In genomic region chr2:46870051-46870839, GRCh38 we compare ENCODE assay signal across 28 cellular contexts. TPM values are rescaled to one million over a fixed set of nuclear protein-coding genes. Genes with fewer than 3 reads are reported as not detected.
DNase-seq lines count a peak whose midpoint lies in the region; TF ChIP-seq lines count a peak whose summit lies in the region.
"Had no signal": no experiment of that assay in that cellular context is flagged by ENCODE, and none has a peak within 500 bp of the region (broad histone marks: within the 10 kb centered on the region; RNA-seq: fewer than 3 reads in every experiment).

No MANE protein-coding gene starts in this region.

- H3K9me3 ChIP-seq in trophoblast cell (ENCODE audit: insufficient read depth, low read depth, low read length) (peaks cover 10% of the 10 kb centered on the region), stomach (peaks cover 0 to 5% (median 2%) of the 10 kb centered on the region in 4 donors)
- H3K9me3 ChIP-seq: mucosa of descending colon, prostate gland, transverse colon had no signal

- whole genome bisulfite sequencing in trophoblast cell (ENCODE audit: extremely low coverage, insufficient coverage, insufficient read length): no CpG with 5 or more reads among the region's 8 CpGs
- WGBS in stomach, 5 donors: 76 to 88% (median 86%) methylated on average over 8 of the region's 8 CpGs

- peak overlapping the region; percentile 48 for H4K91ac ChIP-seq in trophoblast cell (ENCODE audit: low read depth, low read length)

- H3K27me3 ChIP-seq in ACC112 (ENCODE audit: insufficient read depth, low read length) (no peaks in the 10 kb centered on the region), trophoblast cell (ENCODE audit: insufficient read depth, low read length) (no peaks in the 10 kb centered on the region), stomach (no peaks in the 10 kb centered on the region)
- H3K27me3 ChIP-seq: BLaER1, MG63, Peyer's patch, transverse colon had no signal

- H3K4ac ChIP-seq in trophoblast cell (ENCODE audit: low read depth, low read length): no peak overlapping the region

- H2BK12ac ChIP-seq in trophoblast cell (ENCODE audit: low read length): peak overlapping the region; percentile 41

- H3K79me2 ChIP-seq in ACC112 (ENCODE audit: control insufficient read depth, insufficient read depth, low read length, unreplicated experiment) (no peaks in the 10 kb centered on the region), trophoblast cell (ENCODE audit: control insufficient read depth, insufficient read depth, low read length, poor library complexity) (peaks cover 2% of the 10 kb centered on the region)

- H2AFZ ChIP-seq in ACC112 (ENCODE audit: low read length, unreplicated experiment) (no peak overlapping the region), trophoblast cell (ENCODE audit: insufficient read depth, low read length, poor library complexity) (no peak overlapping the region)

- H3K4me2 ChIP-seq in trophoblast cell (ENCODE audit: low read length): no peak overlapping the region
- H3K4me2 ChIP-seq: BLaER1 had no signal

- peak overlapping the region; percentile 15; the same call in 1 of the 2 replicates for H3K27ac ChIP-seq in ACC112 (ENCODE audit: low read depth, low read length)
- no peak overlapping the region for H3K27ac ChIP-seq in trophoblast cell (ENCODE audit: low read depth, low read length)
- H3K27ac ChIP-seq in stomach: no peak overlapping the region
- H3K27ac ChIP-seq: BLaER1, esophagus squamous epithelium, lower lobe of right lung, Peyer's patch, transverse colon had no signal

- TF ChIP-seq POLR2A in stomach (IDR thresholded peaks at IDR 0.05): no peak

- DNase-seq in LHCN-M2 (ENCODE audit: low read depth): peak; percentile 35
- DNase-seq in fibroblast of peridontal ligament (ENCODE audit: extremely low read depth): peak; percentile 42
- DNase-seq in trophoblast cell: no peak
- no peak for DNase-seq in dermis blood vessel endothelial cell
- no peak for DNase-seq in HCEC 1CT
- DNase-seq in stimulated activated CD4-positive, alpha-beta T cell treated with anti-CD3 and anti-CD28 coated beads, Interleukin-4, amount 100 ng/mL, for 1 hour: no peak
- no peak for DNase-seq in stomach
- DNase-seq: ACHN; activated CD4-positive, alpha-beta T cell treated with anti-CD3 and anti-CD28 coated beads, Interleukin-2, amount 50 U/mL, for 4 hours; activated CD4-positive, CD25-positive, alpha-beta regulatory T cell; activated CD8-positive, alpha-beta memory T cell treated with anti-CD3 and anti-CD28 coated beads, Interleukin-2, amount 50 U/mL, for 4 hours; DMS153; esophagus squamous epithelium; KBM-7; lower lobe of right lung; MG63; mucosa of descending colon; NCI-H2029 treated with DMSO at 0.1 percent for 48 hours; NCI-H226; NCI-H748 treated with DMSO at 0.1 percent for 48 hours; nephron progenitor cell; Peyer's patch; SHP77 treated with DMSO at 0.1 percent for 48 hours; stimulated activated CD8-positive, alpha-beta memory T cell treated with anti-CD3 and anti-CD28 coated beads, Interleukin-4, amount 100 ng/mL, for 48 hours; transverse colon had no signal

- peak overlapping the region; percentile 59 for H2BK120ac ChIP-seq in trophoblast cell (ENCODE audit: insufficient read depth, low read length, poor library complexity)

- H3K9ac ChIP-seq in trophoblast cell (ENCODE audit: low read length): no peak overlapping the region
- H3K9ac ChIP-seq: BLaER1 had no signal

- intact Hi-C loops in stomach (cut with DNase I; ENCODE audit: low total_unique reads): no loop called here

- H3K23ac ChIP-seq in trophoblast cell (ENCODE audit: low read length): no peak overlapping the region

- no peak overlapping the region for H3K18ac ChIP-seq in trophoblast cell (ENCODE audit: low read length)

- peak overlapping the region; percentile 28 for H2AK5ac ChIP-seq in trophoblast cell (ENCODE audit: low read length)

- H3K79me1 ChIP-seq in trophoblast cell (ENCODE audit: low read length): peaks cover 23% of the 10 kb centered on the region

- no peak overlapping the region for H3K14ac ChIP-seq in trophoblast cell (ENCODE audit: low read length)

- no peak overlapping the region for H3K4me3 ChIP-seq in ACC112 (ENCODE audit: low read depth, low read length)
- no peak overlapping the region for H3K4me3 ChIP-seq in trophoblast cell (ENCODE audit: low read depth, low read length)
- H3K4me3 ChIP-seq in stomach: no peak overlapping the region
- H3K4me3 ChIP-seq: BLaER1, esophagus squamous epithelium, lower lobe of right lung, MG63, mucosa of descending colon, Peyer's patch, prostate gland, transverse colon had no signal

- no peak for TF ChIP-seq EP300 in stomach (IDR thresholded peaks at IDR 0.05)

- no peaks in the 10 kb centered on the region for H3K36me3 ChIP-seq in ACC112 (ENCODE audit: insufficient read depth, low read length)
- no peaks in the 10 kb centered on the region for H3K36me3 ChIP-seq in trophoblast cell (ENCODE audit: control insufficient read depth in 1 of 2, insufficient read depth in 2 of 2, low read length in 2 of 2)
- H3K36me3 ChIP-seq in stomach: no peaks in the 10 kb centered on the region
- H3K36me3 ChIP-seq: BLaER1, esophagus squamous epithelium, lower lobe of right lung, MG63, Peyer's patch, prostate gland, transverse colon had no signal

- H4K12ac ChIP-seq in trophoblast cell (ENCODE audit: low read depth, low read length): no peak overlapping the region

- no peak overlapping the region for H4K8ac ChIP-seq in trophoblast cell (ENCODE audit: low read depth, low read length)

- TF ChIP-seq CTCF in stomach (IDR thresholded peaks at IDR 0.05): no peak

- no peak overlapping the region for H2BK5ac ChIP-seq in trophoblast cell (ENCODE audit: low read depth, low read length, poor library complexity)

- H3K4me1 ChIP-seq in ACC112 (ENCODE audit: control insufficient read depth, insufficient read depth, low read length, unreplicated experiment): peaks cover 51% of the 10 kb centered on the region
- H3K4me1 ChIP-seq in trophoblast cell (ENCODE audit: control insufficient read depth in 1 of 2, insufficient read depth in 2 of 2, low read length in 2 of 2): peaks cover 16 to 22% of the 10 kb centered on the region in 2 experiments
- peaks cover 23 to 49% (median 29%) of the 10 kb centered on the region in 4 donors for H3K4me1 ChIP-seq in stomach
- H3K4me1 ChIP-seq: prostate gland had no signal

RNA-seq across cellular contexts. Expression of gene MCFD2, which starts 45.4 kb away (rescaled TPM):
- total RNA-seq in LHCN-M2 (2014; rRNA removed) (219 and 228 TPM in 2 replicates), dermis blood vessel endothelial cell (157 and 211 TPM in 2 replicates), stomach (100 to 1,000 TPM in 2 of 5 donors, 10 to 100 TPM in 3; 13.3 to 127 (median 78.0) TPM)
- polyA plus RNA-seq in LHCN-M2 (2012): 85.9 TPM
- polyA plus RNA-seq in trophoblast cell (2013): 100 and 104 TPM in 2 replicates
- 10 to 100 TPM; 15.9 to 23.5 (median 17.1) TPM for polyA plus RNA-seq in stomach

Comparison
In these comparisons a context has a peak if more than half of its experiments do, and no peak if none do; other contexts are left out.
1. DNase-seq: peak in LHCN-M2 (single experiment) and fibroblast of peridontal ligament (single experiment); none in trophoblast cell (0 of 2), dermis blood vessel endothelial cell (single experiment), HCEC 1CT (single experiment), stimulated activated CD4-positive, alpha-beta T cell treated with anti-CD3 and anti-CD28 coated beads, Interleukin-4, amount 100 ng/mL, for 1 hour (single experiment) and stomach (single experiment).